In the genomic region with DNA sequence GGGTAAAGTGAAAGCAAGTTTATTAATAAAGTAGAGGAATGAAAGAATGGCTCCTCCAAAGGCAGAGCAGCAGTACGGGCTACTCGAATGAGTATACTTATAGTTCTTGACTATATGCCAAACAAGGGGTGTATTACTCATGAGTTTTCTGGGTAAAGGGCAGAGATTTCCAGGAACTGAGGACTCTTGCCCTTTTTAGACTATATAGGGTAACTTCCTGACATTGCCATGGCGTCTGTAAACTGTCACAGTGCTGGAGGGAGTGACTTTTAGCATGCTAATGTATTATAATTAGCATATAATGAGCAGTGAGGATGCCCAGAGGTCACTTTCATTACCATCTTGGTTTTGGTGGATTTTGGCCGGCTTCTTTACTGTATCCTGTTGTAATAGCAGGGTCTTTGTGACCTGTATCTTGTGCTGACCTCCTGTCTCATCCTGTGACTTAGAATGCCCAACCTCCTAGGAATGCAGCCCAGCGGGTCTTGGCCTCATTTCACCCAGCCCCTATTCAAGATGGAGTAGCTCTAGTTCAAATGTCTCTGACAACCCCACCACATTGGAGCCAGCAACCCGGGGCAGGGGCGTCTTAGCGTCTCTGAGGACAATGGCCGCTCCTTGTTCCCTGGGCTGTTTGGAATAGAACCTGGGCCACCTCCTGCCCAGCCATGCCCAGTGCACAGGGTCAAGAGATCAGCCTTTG, we compare ENCODE assay signal across 12 cellular contexts. TPM values are rescaled to one million over a fixed set of nuclear protein-coding genes. Genes with fewer than 3 reads are reported as not detected.
A peak's percentile ranks its signal among the peaks of the same experiment; 100 is the strongest.
DNase-seq lines count a peak whose midpoint lies in the region; ATAC-seq and TF ChIP-seq lines count a peak whose summit lies in the region.
"Had no signal": no experiment of that assay in that cellular context is flagged by ENCODE, and none has a peak within 500 bp of the region (broad histone marks: within the 10 kb centered on the region; RNA-seq: fewer than 3 reads in every experiment).

No MANE protein-coding gene starts in this region.

- peak overlapping the region; percentile 55 for H3K4me3 Mint-ChIP-seq in T-helper 1 cell treated with Interleukin-12 subunit alpha and Interleukin-12 subunit beta and Interleukin-4 antibody, amounts not matched to agents 30 μg/mL and 1 μg/mL, for 36 hours
- H3K4me3 Mint-ChIP-seq in dendritic cell treated with granulocyte-macrophage colony-stimulating factor and Interleukin-4, amounts not matched to agents 40 ng/mL and 50 ng/mL, for 4 days: no peak overlapping the region
- H3K4me3 Mint-ChIP-seq in stimulated activated memory B cell treated with anti-CD40 and anti-IgM and Interleukin-4, amounts not matched to agents 10 μg/mL and 1 μg/mL and 100 μg/mL, for 72 hours: no peak overlapping the region

- no peaks in the 10 kb centered on the region for H3K9me3 ChIP-seq in heart left ventricle
- no peaks in the 10 kb centered on the region for H3K9me3 ChIP-seq in BE2C
- H3K9me3 ChIP-seq: gastrocnemius medialis, thoracic aorta had no signal

- H3K4me1 ChIP-seq in heart left ventricle (peaks cover 0 to 21% (median 0%) of the 10 kb centered on the region in 12 donors), BE2C (no peaks in the 10 kb centered on the region)
- H3K4me1 ChIP-seq: gastrocnemius medialis had no signal

- peak; percentile 5 for DNase-seq in activated naive CD4-positive, alpha-beta T cell treated with Interleukin-2 at 50 U/mL for 16 hours
- DNase-seq in activated naive CD4-positive, alpha-beta T cell treated with anti-CD3 and anti-CD28 coated beads, Interleukin-2, amount 50 U/mL, for 16 hours: no peak
- DNase-seq in heart left ventricle (no peak), BE2C (no peak)
- DNase-seq: gastrocnemius medialis, left colon, NCI-H146 had no signal

- TF ChIP-seq POLR2A in heart left ventricle (IDR thresholded peaks at IDR 0.05): no peak

- H3K27ac ChIP-seq in heart left ventricle: no peak overlapping the region
- H3K27ac ChIP-seq: gastrocnemius medialis, thoracic aorta had no signal

- H3K9me3 Mint-ChIP-seq in T-helper 1 cell treated with Interleukin-12 subunit alpha and Interleukin-12 subunit beta and Interleukin-4 antibody, amounts not matched to agents 30 μg/mL and 1 μg/mL, for 36 hours: no peaks in the 10 kb centered on the region
- H3K9me3 Mint-ChIP-seq in dendritic cell treated with granulocyte-macrophage colony-stimulating factor and Interleukin-4, amounts not matched to agents 40 ng/mL and 50 ng/mL, for 4 days: no peaks in the 10 kb centered on the region
- H3K9me3 Mint-ChIP-seq in stimulated activated memory B cell treated with anti-CD40 and anti-IgM and Interleukin-4, amounts not matched to agents 10 μg/mL and 1 μg/mL and 100 μg/mL, for 72 hours: peaks cover 3% of the 10 kb centered on the region

- intact Hi-C loops in dendritic cell treated with granulocyte-macrophage colony-stimulating factor and Interleukin-4, amounts not matched to agents 40 ng/mL and 50 ng/mL, for 4 days (cut with micrococcal nuclease): loop anchor here (1.0 kb wide), 1 partner anchor 35 kb away; a partner anchor contains a TSS
- intact Hi-C loops in heart left ventricle (cut with DNase I): loop anchor here in 3 of 10 donors (10.0 kb wide), 2 partner anchors 426 to 436 kb away; a partner anchor contains a TSS

- H3K27me3 ChIP-seq in heart left ventricle: no peaks in the 10 kb centered on the region
- no peaks in the 10 kb centered on the region for H3K27me3 ChIP-seq in BE2C
- H3K27me3 ChIP-seq: gastrocnemius medialis had no signal

- WGBS in heart left ventricle, 4 donors: 66 to 86% (median 75%) methylated on average over 9 of the region's 9 CpGs

- no peaks in the 10 kb centered on the region for H3K36me3 Mint-ChIP-seq in T-helper 1 cell treated with Interleukin-12 subunit alpha and Interleukin-12 subunit beta and Interleukin-4 antibody, amounts not matched to agents 30 μg/mL and 1 μg/mL, for 36 hours (ENCODE audit: low read depth)
- H3K36me3 Mint-ChIP-seq in dendritic cell treated with granulocyte-macrophage colony-stimulating factor and Interleukin-4, amounts not matched to agents 40 ng/mL and 50 ng/mL, for 4 days (ENCODE audit: low read depth): no peaks in the 10 kb centered on the region
- no peaks in the 10 kb centered on the region for H3K36me3 Mint-ChIP-seq in stimulated activated memory B cell treated with anti-CD40 and anti-IgM and Interleukin-4, amounts not matched to agents 10 μg/mL and 1 μg/mL and 100 μg/mL, for 72 hours

- no peaks in the 10 kb centered on the region for H3K36me3 ChIP-seq in heart left ventricle
- H3K36me3 ChIP-seq in BE2C: no peaks in the 10 kb centered on the region
- H3K36me3 ChIP-seq: gastrocnemius medialis, thoracic aorta had no signal

- no peak overlapping the region for H3K4me3 ChIP-seq in heart left ventricle
- no peak overlapping the region for H3K4me3 ChIP-seq in BE2C (ENCODE audit: low read depth, low read length)
- H3K4me3 ChIP-seq: gastrocnemius medialis, thoracic aorta had no signal

- peak; percentile 83 for ATAC-seq in stimulated activated memory B cell treated with anti-CD40 and anti-IgM and Interleukin-4, amounts not matched to agents 10 μg/mL and 1 μg/mL and 100 μg/mL, for 72 hours
- ATAC-seq in heart left ventricle (no peak), GM21786 (IDR thresholded peaks at IDR 0.05; ENCODE audit: unreplicated experiment) (no peak)
- ATAC-seq: gastrocnemius medialis, left colon had no signal

- peaks cover 24% of the 10 kb centered on the region for H3K4me1 Mint-ChIP-seq in T-helper 1 cell treated with Interleukin-12 subunit alpha and Interleukin-12 subunit beta and Interleukin-4 antibody, amounts not matched to agents 30 μg/mL and 1 μg/mL, for 36 hours (ENCODE audit: low read depth)
- H3K4me1 Mint-ChIP-seq in dendritic cell treated with granulocyte-macrophage colony-stimulating factor and Interleukin-4, amounts not matched to agents 40 ng/mL and 50 ng/mL, for 4 days (ENCODE audit: low read depth): peaks cover 51% of the 10 kb centered on the region
- H3K4me1 Mint-ChIP-seq in stimulated activated memory B cell treated with anti-CD40 and anti-IgM and Interleukin-4, amounts not matched to agents 10 μg/mL and 1 μg/mL and 100 μg/mL, for 72 hours: peaks cover 30% of the 10 kb centered on the region

- TF ChIP-seq CTCF in heart left ventricle (IDR thresholded peaks at IDR 0.05) (no peak), BE2C (IDR thresholded peaks at IDR 0.05; ENCODE audit: low read depth, low read length) (no peak)

- peak overlapping the region; percentile 93 for H3K27ac Mint-ChIP-seq in T-helper 1 cell treated with Interleukin-12 subunit alpha and Interleukin-12 subunit beta and Interleukin-4 antibody, amounts not matched to agents 30 μg/mL and 1 μg/mL, for 36 hours
- H3K27ac Mint-ChIP-seq in dendritic cell treated with granulocyte-macrophage colony-stimulating factor and Interleukin-4, amounts not matched to agents 40 ng/mL and 50 ng/mL, for 4 days: peak overlapping the region; percentile 61
- H3K27ac Mint-ChIP-seq in stimulated activated memory B cell treated with anti-CD40 and anti-IgM and Interleukin-4, amounts not matched to agents 10 μg/mL and 1 μg/mL and 100 μg/mL, for 72 hours: peak overlapping the region; percentile 38

- H3K27me3 Mint-ChIP-seq in T-helper 1 cell treated with Interleukin-12 subunit alpha and Interleukin-12 subunit beta and Interleukin-4 antibody, amounts not matched to agents 30 μg/mL and 1 μg/mL, for 36 hours (ENCODE audit: low read depth): no peaks in the 10 kb centered on the region
- peaks cover 24% of the 10 kb centered on the region for H3K27me3 Mint-ChIP-seq in dendritic cell treated with granulocyte-macrophage colony-stimulating factor and Interleukin-4, amounts not matched to agents 40 ng/mL and 50 ng/mL, for 4 days
- H3K27me3 Mint-ChIP-seq in stimulated activated memory B cell treated with anti-CD40 and anti-IgM and Interleukin-4, amounts not matched to agents 10 μg/mL and 1 μg/mL and 100 μg/mL, for 72 hours: peaks cover 69% of the 10 kb centered on the region

RNA-seq across cellular contexts. Expression of a gene that starts 34.9 kb away (rescaled TPM):
- 10 to 100 TPM; 20.1 to 76.2 (median 37.3) TPM for total RNA-seq in heart left ventricle
- 10 to 100 TPM; 25.2 to 48.6 TPM for polyA plus RNA-seq in heart left ventricle
- polyA plus RNA-seq in BE2C (2012; ENCODE audit: insufficient read depth, insufficient read length, low read depth): 1.3 TPM

Comparison
In these comparisons a context has a peak if more than half of its experiments do, and no peak if none do; other contexts are left out.
1. H3K27ac Mint-ChIP-seq: peak in every context shown above with its lines; median percentile 93 in T-helper 1 cell treated with Interleukin-12 subunit alpha and Interleukin-12 subunit beta and Interleukin-4 antibody, amounts not matched to agents 30 μg/mL and 1 μg/mL, for 36 hours; 61 in dendritic cell treated with granulocyte-macrophage colony-stimulating factor and Interleukin-4, amounts not matched to agents 40 ng/mL and 50 ng/mL, for 4 days; 38 in stimulated activated memory B cell treated with anti-CD40 and anti-IgM and Interleukin-4, amounts not matched to agents 10 μg/mL and 1 μg/mL and 100 μg/mL, for 72 hours.